ENCODE assay signal across 20 cellular contexts in genomic region chr6:135234492-135234780, GRCh38. TPM values are rescaled to one million over a fixed set of nuclear protein-coding genes. Genes with fewer than 3 reads are reported as not detected.
A peak's percentile ranks its signal among the peaks of the same experiment; 100 is the strongest.
DNase-seq lines count a peak whose midpoint lies in the region; ATAC-seq, FAIRE-seq and TF ChIP-seq lines count a peak whose summit lies in the region.
"Had no signal": no experiment of that assay in that cellular context is flagged by ENCODE, and none has a peak within 500 bp of the region (broad histone marks: within the 10 kb centered on the region; RNA-seq: fewer than 3 reads in every experiment).

No MANE protein-coding gene starts in this region.

- no peaks in the 10 kb centered on the region for H4K20me1 ChIP-seq in DND-41 (ENCODE audit: insufficient read depth, low read length)
- H4K20me1 ChIP-seq in OCI-LY3 (ENCODE audit: insufficient read depth, low read length) = no peaks in the 10 kb centered on the region
- H4K20me1 ChIP-seq in K562 (replicated peaks; ENCODE audit: control insufficient read depth, insufficient read depth, low read length) = no peaks in the 10 kb centered on the region

- in situ Hi-C loops in K562 (cut with MboI) = no loop called here

- no peaks in the 10 kb centered on the region for H3K9me1 ChIP-seq in K562 (ENCODE audit: control insufficient read depth, insufficient read depth, low read length)

- H3K27me3 ChIP-seq in DND-41 (ENCODE audit: insufficient read depth, low read length, poor library complexity) (no peaks in the 10 kb centered on the region), OCI-LY3 (ENCODE audit: low read depth, low read length) (no peaks in the 10 kb centered on the region), K562 (ENCODE audit: control insufficient read depth in 2 of 2, insufficient read depth in 2 of 2, low read length in 2 of 2) (no peaks in the 10 kb centered on the region)
- H3K27me3 ChIP-seq: SJCRH30 had no signal

- no peak for FAIRE-seq in K562 (lab: Jason Lieb, UNC)

- H3K4me2 ChIP-seq in DND-41 (ENCODE audit: insufficient read depth, low read length) (no peak overlapping the region), OCI-LY3 (ENCODE audit: low read length) (peak overlapping the region; percentile 74), K562 (ENCODE audit: insufficient read depth, low read length) (no peak overlapping the region)
- H3K4me2 ChIP-seq: PC-9 had no signal

- intact Hi-C loops in K562 (cut with micrococcal nuclease) = loop anchor here (5.0 kb wide), 1 partner anchor 88 kb away; no protein-coding TSS in a partner anchor

- POLR2A ChIA-PET in HEK293 (lab: Yijun Ruan, JAX) = no interaction called here
- POLR2A ChIA-PET in K562 (lab: Yijun Ruan, JAX) = no interaction called here

- H2AFZ ChIP-seq in DND-41 (ENCODE audit: low read depth, low read length) = peak overlapping the region; percentile 29
- no peak overlapping the region for H2AFZ ChIP-seq in OCI-LY3 (ENCODE audit: low read depth, low read length)
- H2AFZ ChIP-seq in K562 (ENCODE audit: low read depth, low read length) = no peak overlapping the region
- H2AFZ ChIP-seq: GM23248, PC-9 had no signal

- no peaks in the 10 kb centered on the region for H3K9me3 ChIP-seq in DND-41 (ENCODE audit: insufficient read depth, low read length, severe bottlenecking)
- H3K9me3 ChIP-seq in HEK293 (ENCODE audit: control insufficient read depth, insufficient read depth, low read depth, low read length) = no peaks in the 10 kb centered on the region
- H3K9me3 ChIP-seq in OCI-LY3 (ENCODE audit: insufficient read depth, low read length) = no peaks in the 10 kb centered on the region
- H3K9me3 ChIP-seq in K562 (replicated peaks; ENCODE audit: control insufficient read depth, insufficient read depth, low read depth, low read length) = no peaks in the 10 kb centered on the region
- H3K9me3 ChIP-seq: SJCRH30 had no signal

- CTCF ChIA-PET in HEK293 (lab: Yijun Ruan, JAX) (no interaction called here), K562 (lab: Yijun Ruan, JAX; ENCODE audit: low intra/inter-chr PET ratio) (no interaction called here)

- TF ChIP-seq EP300 in K562 (IDR thresholded peaks at IDR 0.05; ENCODE audit: low read length) = no peak

- no peak for TF ChIP-seq POLR2A in K562 (conservative IDR thresholded peaks at IDR 0.05)

- H3K79me2 ChIP-seq in DND-41 (ENCODE audit: insufficient read depth, low read length) = no peaks in the 10 kb centered on the region
- H3K79me2 ChIP-seq in OCI-LY3 (ENCODE audit: low read length) = no peaks in the 10 kb centered on the region
- H3K79me2 ChIP-seq in K562 (ENCODE audit: control insufficient read depth, insufficient read depth, low read length) = no peaks in the 10 kb centered on the region

- peak overlapping the region; percentile 20; the same call in 1 of the 2 replicates for H3K9ac ChIP-seq in DND-41 (ENCODE audit: low read depth, low read length)
- no peak overlapping the region for H3K9ac ChIP-seq in OCI-LY3 (ENCODE audit: low read length)
- H3K9ac ChIP-seq in K562 (ENCODE audit: insufficient read depth in 1 of 2, low read depth in 2 of 2, low read length in 2 of 2) = no peak overlapping the region
- H3K9ac ChIP-seq: GM23248 had no signal

- WGBS in K562 (ENCODE audit: insufficient coverage, low coverage, missing lambda C conversion rate) = 37% methylated on average over 1 of the region's 1 CpG

- DNase-seq in DND-41 (no peak), K562 (ENCODE audit: extremely low read depth in 1 of 4, low spot score in 3 of 4) (no peak), 8988T (no peak), SW 1271 (lab: John Stamatoyannopoulos, UW) (no peak)
- DNase-seq: Calu3, DMS79 treated with DMSO at 0.1 percent for 48 hours, GM23248, H7, NCI-H1092, NCI-H1417 treated with DMSO at 0.1 percent for 48 hours, NCI-H187, NCI-H2081 treated with DMSO at 0.1 percent for 48 hours, NCI-H345, NCI-H748 treated with DMSO at 0.1 percent for 48 hours, PC-9 had no signal

- H3K4me3 ChIP-seq in DND-41 (ENCODE audit: low read depth in 1 of 2, low read length in 2 of 2) (no peak overlapping the region), HEK293 (ENCODE audit: low read depth, low read length) (no peak overlapping the region), OCI-LY3 (ENCODE audit: low read length) (0 out of 2 replicates have a peak overlapping the region, but pooled peaks have one; percentile 45), K562 (no peak overlapping the region)
- H3K4me3 ChIP-seq: GM23248, PC-9, SJCRH30 had no signal

- H3K27ac ChIP-seq in DND-41 (ENCODE audit: low read length) = peak overlapping the region; percentile 81
- no peak overlapping the region for H3K27ac ChIP-seq in HEK293 (ENCODE audit: extremely low read depth, low read depth, low read length)
- peak overlapping the region; percentile 82 for H3K27ac ChIP-seq in OCI-LY3 (ENCODE audit: low read length)
- H3K27ac ChIP-seq in K562 (ENCODE audit: extremely low read depth, low read depth, low read length) = no peak overlapping the region
- H3K27ac ChIP-seq: C4-2B, GM23248, PC-9, SJCRH30 had no signal

- BruUV-seq in K562 (replicated peaks; lab: Mats Ljungman, UMichigan) = no TSS peak

- TF ChIP-seq RAD21 in K562 (CRISPR knock-in tag; conservative IDR thresholded peaks at IDR 0.05 in 1 of 2, IDR thresholded peaks at IDR 0.05 in 1 of 2) = no peak

- peaks cover 59% of the 10 kb centered on the region for H3K4me1 ChIP-seq in DND-41 (ENCODE audit: insufficient read depth, low read length)
- H3K4me1 ChIP-seq in HEK293 (ENCODE audit: control insufficient read depth, insufficient read depth, low read length) = no peaks in the 10 kb centered on the region
- peaks cover 57% of the 10 kb centered on the region for H3K4me1 ChIP-seq in OCI-LY3 (ENCODE audit: low read length)
- peaks cover 17 to 41% of the 10 kb centered on the region in 2 experiments for H3K4me1 ChIP-seq in K562 (replicated peaks in 1 of 2; ENCODE audit: control insufficient read depth in 2 of 2, insufficient read depth in 2 of 2, low read length in 2 of 2)
- H3K4me1 ChIP-seq: SJCRH30 had no signal

- TF ChIP-seq CTCF in DND-41 (IDR thresholded peaks at IDR 0.05; ENCODE audit: borderline replicate concordance, extremely low read depth, low read length, poor library complexity, severe bottlenecking) (no peak), HEK293 (tag by site-specific recombination; IDR thresholded peaks at IDR 0.05) (no peak), OCI-LY3 (IDR thresholded peaks at IDR 0.05; ENCODE audit: low read depth, low read length) (no peak), K562 (IDR thresholded peaks at IDR 0.05 in 2 of 3, conservative IDR thresholded peaks at IDR 0.05 in 1 of 3; ENCODE audit: insufficient read depth in 2 of 3, low read depth in 1 of 3, low read length in 3 of 3) (no peak)

- ATAC-seq in DND-41 (ENCODE audit: insufficient read depth, low read depth) (no peak), K562 (no peak), GM19455 (IDR thresholded peaks at IDR 0.05; ENCODE audit: unreplicated experiment) (no peak)

- H3K36me3 ChIP-seq in DND-41 (ENCODE audit: insufficient read depth, low read length) = no peaks in the 10 kb centered on the region
- H3K36me3 ChIP-seq in HEK293 (ENCODE audit: control insufficient read depth in 2 of 2, insufficient read depth in 1 of 2, low read length in 2 of 2) = no peaks in the 10 kb centered on the region
- no peaks in the 10 kb centered on the region for H3K36me3 ChIP-seq in OCI-LY3 (replicated peaks; ENCODE audit: low read depth, low read length)
- no peaks in the 10 kb centered on the region for H3K36me3 ChIP-seq in K562 (ENCODE audit: control insufficient read depth, insufficient read depth, low read length)
- H3K36me3 ChIP-seq: SJCRH30 had no signal

TF ChIP-seq in HEK293, 187 proteins besides CTCF, POLR2A, EP300 and RAD21 (continues in another document):
- TF ChIP-seq ZXDB (tag by site-specific recombination; IDR thresholded peaks at IDR 0.05) = no peak

TF ChIP-seq in K562, 482 proteins besides CTCF, POLR2A, EP300 and RAD21:
- TF ChIP-seq ATF1 (CRISPR knock-in tag; IDR thresholded peaks at IDR 0.05) (no peak), ATF1 (tag; IDR thresholded peaks at IDR 0.05) (peak; percentile 93), ATF7 (IDR thresholded peaks at IDR 0.05) (peak; percentile 72; the same call in 1 of the 2 replicates), ATF3 (IDR thresholded peaks at IDR 0.05) (peak; percentile 83), ATF3 (CRISPR knock-in tag; conservative IDR thresholded peaks at IDR 0.05) (no peak), POLR2B (IDR thresholded peaks at IDR 0.05; ENCODE audit: low read depth, partially characterized antibody) (no peak), CREB1 (IDR thresholded peaks at IDR 0.05) (peak; percentile 20; the same call in 1 of the 2 replicates), CREB1 (CRISPR knock-in tag; IDR thresholded peaks at IDR 0.05) (no peak), RBM39 (optimal IDR thresholded peaks at IDR 0.05; ENCODE audit: low read depth, low read length) (no peak), ZNF324 (CRISPR knock-in tag; IDR thresholded peaks at IDR 0.05) (no peak)
TF ChIP-seq in K562: peak in this region for 4.

RNA-seq across cellular contexts. Expression of gene MYB, which starts 53.3 kb away (rescaled TPM):
- total RNA-seq in K562 (2011; cell fraction: chromatin; rRNA removed; ENCODE audit: low replicate concordance) = 136 and 323 TPM in 2 replicates
- 63.7 and 97.6 TPM in 2 replicates for total RNA-seq in K562 (2011; cell fraction: nucleolus; rRNA removed)
- 152 and 301 TPM in 2 replicates for total RNA-seq in K562 (2011; cell fraction: nucleoplasm; rRNA removed)
- total RNA-seq in K562 (2014; rRNA removed) = 116 and 117 TPM in 2 replicates
- total RNA-seq in K562 (2014; rRNA removed; fragmentation: Illumina TruSeq; extraction: Trizol) = 149 and 170 TPM in 2 replicates
- total RNA-seq in K562 (2015; rRNA removed; fragmentation: Illumina TruSeq; extraction: Trizol) = 215 and 218 TPM in 2 replicates
- 140 and 142 TPM in 2 replicates for total RNA-seq in K562 (2021)
- polyA plus RNA-seq in K562 (2011; rRNA removed) = 82.6 and 94.1 TPM in 2 replicates
- 49.6 and 73.2 TPM in 2 replicates for polyA plus RNA-seq in K562 (2011; cell fraction: cytosol; rRNA removed)
- 131 and 141 TPM in 2 replicates for polyA plus RNA-seq in K562 (2011; cell fraction: nucleus; rRNA removed)
- 106 and 145 TPM in 2 replicates for polyA plus RNA-seq in K562 (2012)
- 133 and 185 TPM in 2 replicates for polyA plus RNA-seq in K562 (2014; fragmentation: Illumina TruSeq; extraction: Trizol)
- polyA plus RNA-seq in K562 (2014; fragmentation: Nextera tagmentation; extraction: Ambion mirVana) = 10 to 100 TPM; 35.8 to 44.1 TPM
- 153 and 155 TPM in 2 replicates for polyA plus RNA-seq in K562 (2014; rRNA removed)
- 153 and 187 TPM in 2 replicates for polyA minus RNA-seq in K562 (2011; rRNA and poly(A)+ RNA removed)
- polyA minus RNA-seq in K562 (2011; cell fraction: cytosol; rRNA and poly(A)+ RNA removed) = 73.2 and 75.5 TPM in 2 replicates
- 136 and 220 TPM in 2 replicates for polyA minus RNA-seq in K562 (2011; cell fraction: nucleus; rRNA and poly(A)+ RNA removed)

Comparison
In these comparisons a context has a peak if more than half of its experiments do, and no peak if none do; other contexts are left out.
1. H3K27ac ChIP-seq: peak in DND-41 (single experiment) and OCI-LY3 (single experiment); none in HEK293 (single experiment) and K562 (single experiment).